In the genomic region with DNA sequence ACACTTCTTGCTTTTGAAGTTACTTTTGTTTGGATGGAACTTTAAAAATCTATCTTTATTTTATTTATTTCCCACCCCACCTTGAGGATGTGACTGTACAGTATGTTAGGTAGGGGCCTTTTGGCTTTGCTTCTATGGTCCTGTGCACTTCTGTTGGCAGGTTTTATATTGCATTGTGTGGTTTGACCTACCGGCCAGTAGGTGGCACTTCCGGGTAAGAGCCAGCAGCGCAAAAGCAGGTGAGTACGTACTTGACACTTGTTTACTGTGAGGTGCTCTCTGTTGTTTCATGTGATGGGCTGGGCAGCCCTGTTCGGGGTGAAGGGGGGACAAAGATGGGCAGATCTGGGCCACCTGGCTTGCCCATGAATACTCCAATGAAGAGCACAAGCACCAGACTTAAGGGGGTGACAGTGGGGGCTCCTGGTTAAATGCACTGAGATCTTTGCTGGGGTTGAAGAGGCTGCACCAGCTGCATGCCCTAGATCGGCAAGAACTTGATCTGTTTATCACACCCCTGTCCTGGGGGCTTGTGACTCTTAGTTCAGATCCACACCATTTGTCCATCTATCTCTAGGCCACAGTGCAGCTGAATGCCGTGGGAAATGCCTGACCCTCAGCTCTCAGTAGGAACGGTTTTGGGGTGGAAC, we compare ENCODE assay signal across 8 cellular contexts.
DNase-seq lines count a peak whose midpoint lies in the region; ATAC-seq, FAIRE-seq and TF ChIP-seq lines count a peak whose summit lies in the region.

No MANE protein-coding gene starts in this region.

- FAIRE-seq in pancreas (lab: Jason Lieb, UNC) = no peak

- DNase-seq in astrocyte of the cerebellum (ENCODE audit: low read depth) (no peak), pancreas (peak in 3 of 6 donors; percentile 9 to 38 (median 34)), midbrain (lab: John Stamatoyannopoulos, UW) (no peak)
- no peak for DNase-seq in stimulated activated naive CD8-positive, alpha-beta T cell treated with anti-CD3 and anti-CD28 coated beads, Interleukin-15, Interleukin-2, amounts not matched to agents 100 U/mL and 50 U/mL, for 24 hours
- no peak for DNase-seq in activated naive CD4-positive, alpha-beta T cell treated with Interleukin-2 at 50 U/mL for 16 hours

- no peaks in the 10 kb centered on the region for H3K36me3 ChIP-seq in pancreas

- peak; percentile 82 for TF ChIP-seq RAD21 in Ishikawa (IDR thresholded peaks at IDR 0.05; ENCODE audit: low read depth)

- H3K4me3 ChIP-seq in astrocyte of the cerebellum (ENCODE audit: low read depth, low read length) (no peak overlapping the region), pancreas (no peak overlapping the region)

- TF ChIP-seq CTCF in GM12874 (IDR thresholded peaks at IDR 0.05; ENCODE audit: insufficient read depth, low read depth, low read length) = peak; percentile 75
- TF ChIP-seq CTCF in astrocyte of the cerebellum (IDR thresholded peaks at IDR 0.05; ENCODE audit: low read depth, low read length, missing control alignments) = peak; percentile 39
- TF ChIP-seq CTCF in pancreas (IDR thresholded peaks at IDR 0.05) = peak in 3 of 4 donors; percentile 20 to 38 (median 33)

- TF ChIP-seq EP300 in Ishikawa (IDR thresholded peaks at IDR 0.05; ENCODE audit: borderline replicate concordance) = no peak

- no peaks in the 10 kb centered on the region for H3K9me3 ChIP-seq in pancreas

- intact Hi-C loops in pancreas (cut with DNase I) = no loop called here

- no peaks in the 10 kb centered on the region for H3K4me1 ChIP-seq in pancreas

- in situ Hi-C loops in astrocyte of the cerebellum (cut with HindIII; ENCODE audit: low sequenced_read_pairs) = no loop called here

- 29 to 42% methylated on average over 8 of the region's 8 CpGs for WGBS in pancreas, 2 donors

- ATAC-seq in GM21786 (IDR thresholded peaks at IDR 0.05; ENCODE audit: unreplicated experiment) = peak; percentile 97
- peak; percentile 48 to 81 (median 66) for ATAC-seq in pancreas
- ATAC-seq in stimulated activated naive CD8-positive, alpha-beta T cell treated with anti-CD3 and anti-CD28 coated beads, Interleukin-15, Interleukin-2, amounts not matched to agents 100 U/mL and 50 U/mL, for 24 hours = no peak

- H3K27me3 ChIP-seq in pancreas = no peaks in the 10 kb centered on the region

- no peak overlapping the region for H3K27ac ChIP-seq in pancreas

TF ChIP-seq in Ishikawa, 13 proteins besides CTCF, POLR2A, EP300 and RAD21:
- TF ChIP-seq, protein P1, sequence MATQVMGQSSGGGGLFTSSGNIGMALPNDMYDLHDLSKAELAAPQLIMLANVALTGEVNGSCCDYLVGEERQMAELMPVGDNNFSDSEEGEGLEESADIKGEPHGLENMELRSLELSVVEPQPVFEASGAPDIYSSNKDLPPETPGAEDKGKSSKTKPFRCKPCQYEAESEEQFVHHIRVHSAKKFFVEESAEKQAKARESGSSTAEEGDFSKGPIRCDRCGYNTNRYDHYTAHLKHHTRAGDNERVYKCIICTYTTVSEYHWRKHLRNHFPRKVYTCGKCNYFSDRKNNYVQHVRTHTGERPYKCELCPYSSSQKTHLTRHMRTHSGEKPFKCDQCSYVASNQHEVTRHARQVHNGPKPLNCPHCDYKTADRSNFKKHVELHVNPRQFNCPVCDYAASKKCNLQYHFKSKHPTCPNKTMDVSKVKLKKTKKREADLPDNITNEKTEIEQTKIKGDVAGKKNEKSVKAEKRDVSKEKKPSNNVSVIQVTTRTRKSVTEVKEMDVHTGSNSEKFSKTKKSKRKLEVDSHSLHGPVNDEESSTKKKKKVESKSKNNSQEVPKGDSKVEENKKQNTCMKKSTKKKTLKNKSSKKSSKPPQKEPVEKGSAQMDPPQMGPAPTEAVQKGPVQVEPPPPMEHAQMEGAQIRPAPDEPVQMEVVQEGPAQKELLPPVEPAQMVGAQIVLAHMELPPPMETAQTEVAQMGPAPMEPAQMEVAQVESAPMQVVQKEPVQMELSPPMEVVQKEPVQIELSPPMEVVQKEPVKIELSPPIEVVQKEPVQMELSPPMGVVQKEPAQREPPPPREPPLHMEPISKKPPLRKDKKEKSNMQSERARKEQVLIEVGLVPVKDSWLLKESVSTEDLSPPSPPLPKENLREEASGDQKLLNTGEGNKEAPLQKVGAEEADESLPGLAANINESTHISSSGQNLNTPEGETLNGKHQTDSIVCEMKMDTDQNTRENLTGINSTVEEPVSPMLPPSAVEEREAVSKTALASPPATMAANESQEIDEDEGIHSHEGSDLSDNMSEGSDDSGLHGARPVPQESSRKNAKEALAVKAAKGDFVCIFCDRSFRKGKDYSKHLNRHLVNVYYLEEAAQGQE (IDR thresholded peaks at IDR 0.05; ENCODE audit: low read depth) = no peak
- TF ChIP-seq, protein P2, sequence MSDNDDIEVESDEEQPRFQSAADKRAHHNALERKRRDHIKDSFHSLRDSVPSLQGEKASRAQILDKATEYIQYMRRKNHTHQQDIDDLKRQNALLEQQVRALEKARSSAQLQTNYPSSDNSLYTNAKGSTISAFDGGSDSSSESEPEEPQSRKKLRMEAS (IDR thresholded peaks at IDR 0.05) = peak; percentile 36; the same call in 1 of the 2 replicates
